Comparison of ENCODE assay signal across 13 cellular contexts in genomic region chr12:26953447-26953846, GRCh38. TPM values are rescaled to one million over a fixed set of nuclear protein-coding genes. Genes with fewer than 3 reads are reported as not detected.
A peak's percentile ranks its signal among the peaks of the same experiment; 100 is the strongest.
DNase-seq lines count a peak whose midpoint lies in the region; ATAC-seq and TF ChIP-seq lines count a peak whose summit lies in the region.
"Had no signal": no experiment of that assay in that cellular context is flagged by ENCODE, and none has a peak within 500 bp of the region (broad histone marks: within the 10 kb centered on the region; RNA-seq: fewer than 3 reads in every experiment).

No MANE protein-coding gene starts in this region.

- H3K4me1 Mint-ChIP-seq in type B pancreatic cell (ENCODE audit: unreplicated experiment) = no peaks in the 10 kb centered on the region

- H3K4me3 ChIP-seq in AG10803 (ENCODE audit: low read length) (no peak overlapping the region), lower lobe of right lung (no peak overlapping the region)

- peak; percentile 89 to 92 for ATAC-seq in lower lobe of right lung
- no peak for ATAC-seq in HG03432 (IDR thresholded peaks at IDR 0.05; ENCODE audit: unreplicated experiment)
- ATAC-seq: activated T-cell treated with anti-CD3 and anti-CD28 coated beads, Interleukin-2, amount 50 U/mL, for 4 hours; WTC11 had no signal

- H3K4me3 Mint-ChIP-seq in type B pancreatic cell = no peak overlapping the region
- H3K4me3 Mint-ChIP-seq: activated T-cell treated with anti-CD3 and anti-CD28 coated beads, Interleukin-2, amount 50 U/mL, for 4 hours; brain; WTC11 had no signal

- H3K9me3 ChIP-seq in KOPT-K1 (ENCODE audit: insufficient read depth, low read length, poor library complexity, severe bottlenecking) (peaks cover 12% of the 10 kb centered on the region), lower lobe of right lung (peaks cover 4% of the 10 kb centered on the region)

- H3K36me3 Mint-ChIP-seq in type B pancreatic cell = peaks cover 40% of the 10 kb centered on the region

- H3K27ac ChIP-seq in KOPT-K1 (ENCODE audit: low read depth, low read length, poor library complexity, severe bottlenecking) (peak overlapping the region; percentile 8), lower lobe of right lung (peak overlapping the region; percentile 32)

- no peaks in the 10 kb centered on the region for H3K27me3 ChIP-seq in lower lobe of right lung (ENCODE audit: low read depth)

- H3K9me3 Mint-ChIP-seq in type B pancreatic cell = no peaks in the 10 kb centered on the region

- TF ChIP-seq CTCF in AG10803 (conservative IDR thresholded peaks at IDR 0.05; ENCODE audit: low read length) = no peak
- TF ChIP-seq CTCF in lower lobe of right lung (IDR thresholded peaks at IDR 0.05) = no peak
- no peak for TF ChIP-seq CTCF in type B pancreatic cell (conservative IDR thresholded peaks at IDR 0.05)

- intact Hi-C loops in lower lobe of right lung (cut with DNase I) = no loop called here

- H3K27ac Mint-ChIP-seq in type B pancreatic cell = no peak overlapping the region
- H3K27ac Mint-ChIP-seq: WTC11 had no signal

- H3K4me1 ChIP-seq in lower lobe of right lung = peaks cover 18% of the 10 kb centered on the region

- H3K27me3 Mint-ChIP-seq in type B pancreatic cell = no peaks in the 10 kb centered on the region
- H3K27me3 Mint-ChIP-seq: brain had no signal

- peaks cover 58% of the 10 kb centered on the region for H3K36me3 ChIP-seq in KOPT-K1 (ENCODE audit: insufficient read depth, low read length)
- peaks cover 26% of the 10 kb centered on the region for H3K36me3 ChIP-seq in lower lobe of right lung

- peak; percentile 40 for DNase-seq in AG10803 (ENCODE audit: low read depth)
- DNase-seq in dedifferentiated amniotic fluid mesenchymal stem cell (ENCODE audit: extremely low spot score) = peak; percentile 85
- DNase-seq in lower lobe of right lung = peak; percentile 64
- DNase-seq in type B pancreatic cell (ENCODE audit: extremely low spot score, unreplicated experiment) = no peak
- DNase-seq in COLO668 (lab: John Stamatoyannopoulos, UW; ENCODE audit: unreplicated experiment) = no peak
- no peak for DNase-seq in activated CD8-positive, alpha-beta memory T cell treated with anti-CD3 and anti-CD28 coated beads, Interleukin-2, amount 50 U/mL, for 4 hours
- DNase-seq: activated T-cell treated with anti-CD3 and anti-CD28 coated beads, Interleukin-2, amount 50 U/mL, for 4 hours; EL; NCI-H345 had no signal

RNA-seq across cellular contexts. Expression of gene FGFR1OP2, which starts 15.2 kb away (rescaled TPM):
- total RNA-seq in lower lobe of right lung (55.2 TPM), type B pancreatic cell (ENCODE audit: low replicate concordance) (46.9 and 64.5 TPM in 2 replicates)

RNA-seq across cellular contexts. Expression of gene INTS13, which starts 15.7 kb away (rescaled TPM):
- total RNA-seq in lower lobe of right lung (14.1 TPM), type B pancreatic cell (ENCODE audit: low replicate concordance) (30.3 and 34.1 TPM in 2 replicates)

Comparison
In these comparisons a context has a peak if more than half of its experiments do, and no peak if none do; other contexts are left out.
1. DNase-seq: peak in AG10803 (single experiment), dedifferentiated amniotic fluid mesenchymal stem cell (single experiment) and lower lobe of right lung (single experiment); none in type B pancreatic cell (single experiment), COLO668 (single experiment) and activated CD8-positive, alpha-beta memory T cell treated with anti-CD3 and anti-CD28 coated beads, Interleukin-2, amount 50 U/mL, for 4 hours (single experiment).